Comparison of ENCODE assay signal across 22 cellular contexts in the genomic region with DNA sequence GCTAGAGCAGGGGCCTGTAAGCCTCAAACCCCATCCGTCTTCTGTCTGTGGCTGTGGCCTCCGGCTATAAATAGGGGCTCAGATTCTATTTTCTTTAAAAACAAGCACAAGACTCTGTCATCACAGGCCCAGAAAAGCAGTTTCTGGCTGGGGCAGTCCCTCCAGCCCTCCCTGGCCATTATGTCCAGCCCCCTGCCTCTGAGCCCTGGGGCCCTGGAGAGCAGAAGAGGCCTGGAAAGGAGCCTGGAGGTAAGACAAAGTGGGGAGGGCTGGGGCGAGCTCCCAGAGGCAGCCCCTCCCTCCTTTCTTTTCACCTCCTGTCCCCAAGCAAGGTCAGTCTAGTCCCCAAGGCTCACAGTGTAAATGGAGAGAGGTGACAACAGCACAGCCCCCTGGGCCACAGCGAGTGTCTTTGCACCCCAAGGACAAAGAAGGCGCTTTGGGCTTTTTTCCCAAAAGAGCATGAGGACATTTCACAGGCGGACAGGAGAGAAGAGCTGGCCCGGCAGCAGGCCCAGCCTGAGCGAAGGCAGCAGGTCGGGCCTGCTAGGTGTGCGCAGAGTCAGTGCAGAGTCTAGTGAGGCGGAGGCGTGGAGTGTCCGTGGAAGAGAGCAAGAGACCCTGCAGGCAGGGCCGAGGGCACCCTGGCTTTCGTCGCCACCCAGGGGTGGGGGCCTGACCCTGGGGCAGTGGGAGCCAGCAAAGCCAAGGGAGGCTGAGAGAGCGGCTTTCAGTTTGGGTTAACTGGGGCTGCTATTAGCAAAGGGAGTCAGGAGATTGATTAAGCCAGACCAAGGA.
DNase-seq lines count a peak whose midpoint lies in the region; ATAC-seq, FAIRE-seq and TF ChIP-seq lines count a peak whose summit lies in the region.
"Had no signal": no experiment of that assay in that cellular context is flagged by ENCODE, and none has a peak within 500 bp of the region (broad histone marks: within the 10 kb centered on the region; RNA-seq: fewer than 3 reads in every experiment).

No MANE protein-coding gene starts in this region.

- DNase-seq in RPMI7951 (ENCODE audit: low read depth) (peak; percentile 54), mesothelial cell of epicardium (ENCODE audit: low spot score in 2 of 2, unreplicated experiment in 2 of 2) (no peak), thoracic aorta (ENCODE audit: low spot score) (no peak), NCI-H510A (lab: John Stamatoyannopoulos, UW) (no peak), endodermal cell (no peak), medulla oblongata (ENCODE audit: extremely low spot score) (no peak), small intestine (no peak)
- DNase-seq: activated CD8-positive, alpha-beta T cell treated with anti-CD3 and anti-CD28 coated beads, Interleukin-2, amount 10 ng/mL, durations not matched to agents 7 days and 5 days; MG63; NCI-H2107; NCI-H69; stimulated activated naive B cell treated with anti-CD40 and anti-IgM and Interleukin-4, amounts not matched to agents 10 μg/mL and 1 μg/mL and 100 μg/mL, for 72 hours; upper lobe of right lung; WERI-Rb-1 had no signal

- H3K4me3 Mint-ChIP-seq in mesothelial cell of epicardium (no peak overlapping the region), endodermal cell (no peak overlapping the region)
- H3K4me3 Mint-ChIP-seq: activated CD8-positive, alpha-beta T cell treated with anti-CD3 and anti-CD28 coated beads, Interleukin-2, amount 10 ng/mL, durations not matched to agents 7 days and 5 days; B cell; dendritic cell treated with granulocyte-macrophage colony-stimulating factor and Interleukin-4, amounts not matched to agents 40 ng/mL and 50 ng/mL, for 4 days; stimulated activated naive B cell treated with anti-CD40 and anti-IgM and Interleukin-4, amounts not matched to agents 10 μg/mL and 1 μg/mL and 100 μg/mL, for 72 hours had no signal

- H3K27me3 ChIP-seq in thoracic aorta (replicated peaks; ENCODE audit: insufficient read depth) (no peaks in the 10 kb centered on the region), endodermal cell (ENCODE audit: control insufficient read depth, insufficient read depth, low read length, poor library complexity, severe bottlenecking) (no peaks in the 10 kb centered on the region), small intestine (ENCODE audit: control insufficient read depth in 2 of 2, insufficient read depth in 2 of 2, low read length in 2 of 2) (no peaks in the 10 kb centered on the region)
- H3K27me3 ChIP-seq: adrenal gland, MG63, pancreas, upper lobe of right lung had no signal

- H3K27me3 Mint-ChIP-seq in mesothelial cell of epicardium (ENCODE audit: low read depth) (no peaks in the 10 kb centered on the region), endodermal cell (ENCODE audit: insufficient read depth) (no peaks in the 10 kb centered on the region)

- H3K27ac Mint-ChIP-seq in mesothelial cell of epicardium = peak overlapping the region; percentile 91
- H3K27ac Mint-ChIP-seq in endodermal cell = no peak overlapping the region
- H3K27ac Mint-ChIP-seq: activated CD8-positive, alpha-beta T cell treated with anti-CD3 and anti-CD28 coated beads, Interleukin-2, amount 10 ng/mL, durations not matched to agents 7 days and 5 days; B cell; dendritic cell treated with granulocyte-macrophage colony-stimulating factor and Interleukin-4, amounts not matched to agents 40 ng/mL and 50 ng/mL, for 4 days; stimulated activated naive B cell treated with anti-CD40 and anti-IgM and Interleukin-4, amounts not matched to agents 10 μg/mL and 1 μg/mL and 100 μg/mL, for 72 hours had no signal

- H3K27ac ChIP-seq in cingulate gyrus (ENCODE audit: low read depth, low read length) = peak overlapping the region; percentile 19
- peak overlapping the region; percentile 89 to 99 for H3K27ac ChIP-seq in thoracic aorta
- no peak overlapping the region for H3K27ac ChIP-seq in endodermal cell (ENCODE audit: low read depth, low read length)
- peak overlapping the region in 1 of 2 donors; percentile 27 for H3K27ac ChIP-seq in small intestine (ENCODE audit: low read depth in 1 of 2, low read length in 1 of 2)
- H3K27ac ChIP-seq: adrenal gland, pancreas, upper lobe of right lung, WERI-Rb-1 had no signal

- H3K4me3 ChIP-seq in thoracic aorta (no peak overlapping the region), endodermal cell (ENCODE audit: low read length) (no peak overlapping the region), small intestine (ENCODE audit: low read depth in 1 of 2, low read length in 2 of 2) (no peak overlapping the region)
- H3K4me3 ChIP-seq: adrenal gland, MG63, mucosa of descending colon, pancreas, upper lobe of right lung had no signal

- H3K36me3 Mint-ChIP-seq in mesothelial cell of epicardium (no peaks in the 10 kb centered on the region), endodermal cell (ENCODE audit: low read depth) (no peaks in the 10 kb centered on the region)
- H3K36me3 Mint-ChIP-seq: stimulated activated naive B cell treated with anti-CD40 and anti-IgM and Interleukin-4, amounts not matched to agents 10 μg/mL and 1 μg/mL and 100 μg/mL, for 72 hours had no signal

- no peak for FAIRE-seq in small intestine (lab: Jason Lieb, UNC)
- FAIRE-seq: islet of Langerhans, pancreas had no signal

- no peak for ATAC-seq in thoracic aorta (ENCODE audit: insufficient number of reproducible peaks, low FRiP score, low read depth)
- ATAC-seq: activated CD8-positive, alpha-beta T cell treated with anti-CD3 and anti-CD28 coated beads, Interleukin-2, amount 10 ng/mL, durations not matched to agents 7 days and 5 days; esophagus mucosa; mucosa of descending colon; pancreas; stimulated activated naive B cell treated with anti-CD40 and anti-IgM and Interleukin-4, amounts not matched to agents 10 μg/mL and 1 μg/mL and 100 μg/mL, for 72 hours; upper lobe of right lung had no signal

- TF ChIP-seq CTCF in mesothelial cell of epicardium (IDR thresholded peaks at IDR 0.05; ENCODE audit: unreplicated experiment) = no peak
- no peak for TF ChIP-seq CTCF in thoracic aorta (IDR thresholded peaks at IDR 0.05)
- no peak for TF ChIP-seq CTCF in endodermal cell (conservative IDR thresholded peaks at IDR 0.05)

- H3K9me3 Mint-ChIP-seq in mesothelial cell of epicardium (no peaks in the 10 kb centered on the region), endodermal cell (no peaks in the 10 kb centered on the region)
- H3K9me3 Mint-ChIP-seq: dendritic cell treated with granulocyte-macrophage colony-stimulating factor and Interleukin-4, amounts not matched to agents 40 ng/mL and 50 ng/mL, for 4 days; stimulated activated naive B cell treated with anti-CD40 and anti-IgM and Interleukin-4, amounts not matched to agents 10 μg/mL and 1 μg/mL and 100 μg/mL, for 72 hours had no signal

- H3K4me1 Mint-ChIP-seq in mesothelial cell of epicardium (peaks cover 18% of the 10 kb centered on the region), endodermal cell (no peaks in the 10 kb centered on the region)

- WGBS in endodermal cell (ENCODE audit: insufficient coverage in 1 of 2, insufficient read length in 1 of 2), 2 experiments = 91 to 92% methylated on average over 9 to 17 of the region's 17 CpGs
- WGBS in small intestine, 3 donors = 85 to 87% (median 86%) methylated on average over 16 to 17 of the region's 17 CpGs

- H3K36me3 ChIP-seq in thoracic aorta (no peaks in the 10 kb centered on the region), endodermal cell (ENCODE audit: control insufficient read depth, insufficient read depth, low read length) (no peaks in the 10 kb centered on the region), small intestine (ENCODE audit: control insufficient read depth in 2 of 2, insufficient read depth in 2 of 2, low read length in 2 of 2) (no peaks in the 10 kb centered on the region)
- H3K36me3 ChIP-seq: adrenal gland, MG63, pancreas, upper lobe of right lung, WERI-Rb-1 had no signal

- no peaks in the 10 kb centered on the region for H3K9me3 ChIP-seq in thoracic aorta
- H3K9me3 ChIP-seq in endodermal cell (ENCODE audit: control insufficient read depth, low read length) = no peaks in the 10 kb centered on the region
- H3K9me3 ChIP-seq in small intestine (ENCODE audit: control insufficient read depth, low read depth) = no peaks in the 10 kb centered on the region
- H3K9me3 ChIP-seq: adrenal gland, MG63, mucosa of descending colon, pancreas, upper lobe of right lung had no signal

- H3K4me1 ChIP-seq in thoracic aorta (ENCODE audit: control insufficient read depth in 1 of 2, low read depth in 2 of 2) = peaks cover 34 to 80% of the 10 kb centered on the region in 2 donors
- no peaks in the 10 kb centered on the region for H3K4me1 ChIP-seq in endodermal cell (ENCODE audit: control insufficient read depth, insufficient read depth, low read length)
- no peaks in the 10 kb centered on the region for H3K4me1 ChIP-seq in small intestine (ENCODE audit: control insufficient read depth in 2 of 2, insufficient read depth in 1 of 2, low read depth in 1 of 2, low read length in 1 of 2)
- H3K4me1 ChIP-seq: adrenal gland, pancreas, upper lobe of right lung had no signal

- H3K9ac ChIP-seq in endodermal cell (ENCODE audit: extremely low read depth, low read length, poor library complexity, severe bottlenecking) = no peak overlapping the region
